12 cellular contexts compared by ENCODE assay signal in genomic region chr19:1236566-1236965, GRCh38. TPM values are rescaled to one million over a fixed set of nuclear protein-coding genes. Genes with fewer than 3 reads are reported as not detected.
DNase-seq lines count a peak whose midpoint lies in the region; ATAC-seq and TF ChIP-seq lines count a peak whose summit lies in the region.
"Had no signal": no experiment of that assay in that cellular context is flagged by ENCODE, and none has a peak within 500 bp of the region (broad histone marks: within the 10 kb centered on the region; RNA-seq: fewer than 3 reads in every experiment).

No MANE protein-coding gene starts in this region.

- CTCF ChIA-PET in activated CD4-positive, alpha-beta T cell treated with anti-CD3 and anti-CD28 coated beads for 36 hours (lab: Charles Lee), result no interaction called here

- no peak overlapping the region for H3K27ac Mint-ChIP-seq in activated CD4-positive, alpha-beta T cell treated with anti-CD3 and anti-CD28 coated beads for 36 hours
- H3K27ac Mint-ChIP-seq: T-cell had no signal

- no peaks in the 10 kb centered on the region for H3K27me3 ChIP-seq in WERI-Rb-1 (ENCODE audit: insufficient read depth, low read depth, severe bottlenecking)
- no peaks in the 10 kb centered on the region for H3K27me3 ChIP-seq in right cardiac atrium (ENCODE audit: control insufficient read depth, insufficient read depth)
- peaks cover 0 to 33% (median 11%) of the 10 kb centered on the region in 3 donors for H3K27me3 ChIP-seq in stomach

- no peaks in the 10 kb centered on the region for H3K4me1 ChIP-seq in right cardiac atrium (ENCODE audit: control insufficient read depth, insufficient read depth, low read length)
- H3K4me1 ChIP-seq in stomach, result peaks cover 53 to 81% (median 76%) of the 10 kb centered on the region in 4 donors

- POLR2A ChIA-PET in activated CD4-positive, alpha-beta T cell treated with anti-CD3 and anti-CD28 coated beads for 36 hours (lab: Charles Lee), result no interaction called here

- no peak for TF ChIP-seq POLR2A in stomach (IDR thresholded peaks at IDR 0.05)

- no peak overlapping the region for H3K27ac ChIP-seq in WERI-Rb-1
- no peak overlapping the region for H3K27ac ChIP-seq in right cardiac atrium (ENCODE audit: low read length)
- H3K27ac ChIP-seq in stomach, result peak overlapping the region in 2 of 5 donors; percentile 27 to 100
- H3K27ac ChIP-seq: HL-60 had no signal

- peaks cover 6% of the 10 kb centered on the region for H3K27me3 Mint-ChIP-seq in activated CD4-positive, alpha-beta T cell treated with anti-CD3 and anti-CD28 coated beads for 36 hours

- H3K9me3 ChIP-seq in WERI-Rb-1 (ENCODE audit: severe bottlenecking), result no peaks in the 10 kb centered on the region
- no peaks in the 10 kb centered on the region for H3K9me3 ChIP-seq in right cardiac atrium (ENCODE audit: control insufficient read depth, low read length)
- H3K9me3 ChIP-seq in stomach, result no peaks in the 10 kb centered on the region

- DNase-seq in activated CD4-positive, alpha-beta T cell treated with anti-CD3 and anti-CD28 coated beads for 36 hours, result no peak
- DNase-seq in activated CD4-positive, alpha-beta T cell treated with anti-CD3 and anti-CD28 coated beads for 1 hour, result no peak
- DNase-seq in WERI-Rb-1 (no peak), right cardiac atrium (no peak), stomach (no peak), NCI-H2196 (lab: John Stamatoyannopoulos, UW; ENCODE audit: unreplicated experiment) (no peak), mucosa of gallbladder (ENCODE audit: low spot score) (no peak), SHP77 treated with DMSO at 0.1 percent for 48 hours (lab: John Stamatoyannopoulos, UW) (no peak)
- DNase-seq: amniotic stem cell; stimulated activated naive CD4-positive, alpha-beta T cell had no signal

- ATAC-seq in activated CD4-positive, alpha-beta T cell treated with anti-CD3 and anti-CD28 coated beads for 36 hours, result no peak
- no peak for ATAC-seq in right cardiac atrium
- ATAC-seq: T-cell had no signal

- no peak for TF ChIP-seq EP300 in stomach (IDR thresholded peaks at IDR 0.05)

- H3K36me3 Mint-ChIP-seq in activated CD4-positive, alpha-beta T cell treated with anti-CD3 and anti-CD28 coated beads for 36 hours (ENCODE audit: low read depth), result no peaks in the 10 kb centered on the region
- H3K36me3 Mint-ChIP-seq: T-cell had no signal

- intact Hi-C loops in activated CD4-positive, alpha-beta T cell treated with anti-CD3 and anti-CD28 coated beads for 36 hours (cut with DNase I, micrococcal nuclease), result no loop called here
- intact Hi-C loops in right cardiac atrium (cut with DNase I) (no loop called here), stomach (cut with DNase I; ENCODE audit: low total_unique reads) (no loop called here)

- 15% methylated on average over 42 of the region's 42 CpGs for WGBS in right cardiac atrium
- WGBS in stomach, 5 donors, result 8 to 45% (median 15%) methylated on average over 9 to 39 of the region's 42 CpGs

- H3K36me3 ChIP-seq in WERI-Rb-1 (peaks cover 10% of the 10 kb centered on the region), stomach (peaks cover 0 to 6% (median 0%) of the 10 kb centered on the region in 4 donors)

- no peaks in the 10 kb centered on the region for H3K9me3 Mint-ChIP-seq in activated CD4-positive, alpha-beta T cell treated with anti-CD3 and anti-CD28 coated beads for 36 hours (ENCODE audit: low read depth)
- H3K9me3 Mint-ChIP-seq: T-cell had no signal

- H3K4me1 Mint-ChIP-seq in activated CD4-positive, alpha-beta T cell treated with anti-CD3 and anti-CD28 coated beads for 36 hours, result peaks cover 22% of the 10 kb centered on the region

- TF ChIP-seq CTCF in WERI-Rb-1 (IDR thresholded peaks at IDR 0.05; ENCODE audit: low read depth, low read length), result no peak
- TF ChIP-seq CTCF in stomach (IDR thresholded peaks at IDR 0.05), result no peak

- H3K4me3 ChIP-seq in WERI-Rb-1 (ENCODE audit: low read depth, low read length) (peak overlapping the region; percentile 80), right cardiac atrium (ENCODE audit: low read length) (peak overlapping the region; percentile 61), stomach (peak overlapping the region; percentile 42 to 66 (median 56))

- peak overlapping the region; percentile 6 for H3K4me3 Mint-ChIP-seq in activated CD4-positive, alpha-beta T cell treated with anti-CD3 and anti-CD28 coated beads for 36 hours

RNA-seq across cellular contexts. Expression of gene CBARP, which starts 1.2 kb away (rescaled TPM):
- total RNA-seq in activated CD4-positive, alpha-beta T cell treated with anti-CD3 and anti-CD28 coated beads for 36 hours, result 1 to 10 TPM in 1 of 2 experiments, under 1 TPM in 1; 0.82 to 1.1 TPM
- total RNA-seq in right cardiac atrium (1 to 10 TPM in 3 of 4 donors, under 1 TPM in 1; 0.89 to 2.2 (median 1.5) TPM), stomach (1 to 10 TPM in 2 of 5 donors, not detected in 3; 1.3 to 8.9 TPM), mucosa of gallbladder (1.1 TPM)
- polyA plus RNA-seq in right cardiac atrium (0.97 TPM), stomach (under 1 TPM in 2 of 3 donors, not detected in 1; 0.19 to 0.28 TPM)

RNA-seq across cellular contexts. Expression of gene ATP5F1D, which starts 5.0 kb away (rescaled TPM):
- total RNA-seq in activated CD4-positive, alpha-beta T cell treated with anti-CD3 and anti-CD28 coated beads for 36 hours, result 100 to 1,000 TPM; 161 to 180 TPM
- 100 to 1,000 TPM; 490 to 706 (median 622) TPM for total RNA-seq in right cardiac atrium
- polyA plus RNA-seq in right cardiac atrium, result 660 TPM
- total RNA-seq in stomach, result 100 to 1,000 TPM in 2 of 5 donors, 10 to 100 TPM in 3; 26.4 to 905 (median 37.9) TPM
- 100 to 1,000 TPM; 355 to 508 (median 358) TPM for polyA plus RNA-seq in stomach
- total RNA-seq in mucosa of gallbladder, result 213 TPM

RNA-seq across cellular contexts. Expression of gene MIDN, which starts 11.8 kb away (rescaled TPM):
- 10 to 100 TPM; 46.5 to 47.9 TPM for total RNA-seq in activated CD4-positive, alpha-beta T cell treated with anti-CD3 and anti-CD28 coated beads for 36 hours
- total RNA-seq in right cardiac atrium (100 to 1,000 TPM in 1 of 4 donors, 10 to 100 TPM in 3; 50.2 to 123 (median 62.4) TPM), stomach (100 to 1,000 TPM in 1 of 5 donors, 10 to 100 TPM in 4; 31.6 to 118 (median 54.6) TPM), mucosa of gallbladder (127 TPM)
- polyA plus RNA-seq in right cardiac atrium (45.6 TPM), stomach (10 to 100 TPM; 17.0 to 29.2 (median 21.0) TPM)

RNA-seq across cellular contexts. Expression of gene STK11, which starts 31.0 kb away (rescaled TPM):
- 10 to 100 TPM; 49.2 to 61.5 TPM for total RNA-seq in activated CD4-positive, alpha-beta T cell treated with anti-CD3 and anti-CD28 coated beads for 36 hours
- total RNA-seq in right cardiac atrium (10 to 100 TPM; 56.9 to 62.0 (median 57.7) TPM), stomach (100 to 1,000 TPM in 1 of 5 donors, 10 to 100 TPM in 4; 55.1 to 368 (median 82.3) TPM), mucosa of gallbladder (72.2 TPM)
- polyA plus RNA-seq in right cardiac atrium (64.5 TPM), stomach (10 to 100 TPM; 43.1 to 65.3 (median 48.8) TPM)

RNA-seq across cellular contexts. Expression of gene CIRBP, which starts 32.6 kb away (rescaled TPM):
- total RNA-seq in activated CD4-positive, alpha-beta T cell treated with anti-CD3 and anti-CD28 coated beads for 36 hours, result 100 to 1,000 TPM; 123 to 188 TPM
- total RNA-seq in right cardiac atrium (100 to 1,000 TPM; 288 to 417 (median 333) TPM), stomach (100 to 1,000 TPM; 250 to 520 (median 327) TPM), mucosa of gallbladder (382 TPM)
- polyA plus RNA-seq in right cardiac atrium (370 TPM), stomach (100 to 1,000 TPM; 307 to 686 (median 385) TPM)
